12 cellular contexts compared by ENCODE assay signal in the genomic region with DNA sequence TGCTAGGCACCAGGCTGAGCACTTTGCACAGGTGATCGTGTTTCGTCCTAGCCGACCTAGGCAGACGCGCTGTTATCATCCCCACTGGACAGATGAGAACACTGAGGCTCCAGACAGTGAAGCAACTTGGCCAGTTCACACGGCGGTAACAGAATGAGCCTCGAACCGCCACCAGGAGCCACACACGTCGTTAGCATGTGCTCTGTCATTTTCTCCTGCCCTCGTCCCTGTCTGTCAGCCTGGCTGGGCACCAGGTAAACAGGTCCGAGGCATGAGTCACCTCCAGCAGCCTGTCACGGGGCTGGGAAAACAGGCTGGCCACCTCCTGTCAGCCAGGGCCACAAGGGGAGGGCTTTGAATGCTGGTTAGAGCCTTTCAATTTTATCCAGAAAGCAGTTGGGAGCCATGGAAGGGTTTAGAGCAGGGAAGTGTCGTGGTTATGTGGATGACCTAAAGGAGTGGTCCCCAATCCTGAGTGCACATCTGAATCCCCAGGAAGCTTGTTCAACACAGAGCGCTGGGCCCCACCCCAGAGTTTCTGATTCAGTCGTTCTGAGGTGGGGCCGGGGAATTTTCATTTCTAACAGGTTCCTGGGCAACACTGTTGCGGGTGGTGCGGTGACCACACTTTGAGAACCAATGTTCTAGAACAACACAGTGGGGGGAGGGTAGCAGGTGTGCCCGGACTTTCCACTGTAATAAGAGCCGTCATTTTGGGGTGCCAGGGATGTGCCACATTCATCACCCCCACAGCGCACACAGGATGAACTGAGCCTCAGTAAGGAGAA. TPM values are rescaled to one million over a fixed set of nuclear protein-coding genes. Genes with fewer than 3 reads are reported as not detected.
DNase-seq lines count a peak whose midpoint lies in the region; ATAC-seq, FAIRE-seq and TF ChIP-seq lines count a peak whose summit lies in the region.
"Had no signal": no experiment of that assay in that cellular context is flagged by ENCODE, and none has a peak within 500 bp of the region (broad histone marks: within the 10 kb centered on the region; RNA-seq: fewer than 3 reads in every experiment).

No MANE protein-coding gene starts in this region.

- no peak overlapping the region for H3K4me2 ChIP-seq in K562 (ENCODE audit: insufficient read depth, low read length)
- peak overlapping the region; percentile 11; the same call in 1 of the 2 replicates for H3K4me2 ChIP-seq in HepG2 (ENCODE audit: low read depth, low read length)

- CTCF ChIA-PET in K562 (lab: Yijun Ruan, JAX; ENCODE audit: low intra/inter-chr PET ratio) (no interaction called here), HepG2 (lab: Yijun Ruan, JAX; ENCODE audit: low intra/inter-chr PET ratio, low total read pairs) (interaction anchor here (1.2 kb wide), 1 partner anchor 171 kb away, joined by 4 read pairs; no protein-coding TSS in a partner anchor)

- H2AFZ ChIP-seq in K562 (ENCODE audit: low read depth, low read length) = no peak overlapping the region
- H2AFZ ChIP-seq in HepG2 (ENCODE audit: low read length) = no peak overlapping the region

- H3K36me3 ChIP-seq in K562 (ENCODE audit: control insufficient read depth, insufficient read depth, low read length) = no peaks in the 10 kb centered on the region
- H3K36me3 ChIP-seq in HepG2 (replicated peaks in 1 of 2; ENCODE audit: control insufficient read depth in 1 of 2, insufficient read depth in 2 of 2, low read length in 2 of 2) = no peaks in the 10 kb centered on the region
- no peaks in the 10 kb centered on the region for H3K36me3 ChIP-seq in thoracic aorta

- no peak for TF ChIP-seq CTCF in HFFc6 (IDR thresholded peaks at IDR 0.05)
- no peak for TF ChIP-seq CTCF in K562 (IDR thresholded peaks at IDR 0.05 in 2 of 3, conservative IDR thresholded peaks at IDR 0.05 in 1 of 3; ENCODE audit: insufficient read depth in 2 of 3, low read depth in 1 of 3, low read length in 3 of 3)
- no peak for TF ChIP-seq CTCF in HepG2 (CRISPR knock-in tag; IDR thresholded peaks at IDR 0.05)
- TF ChIP-seq CTCF in thoracic aorta (IDR thresholded peaks at IDR 0.05) = no peak

- TF ChIP-seq EP300 in K562 (IDR thresholded peaks at IDR 0.05; ENCODE audit: low read length) (no peak), HepG2 (IDR thresholded peaks at IDR 0.05; ENCODE audit: low read depth in 2 of 2, low read length in 2 of 2) (peak in 1 of 2 experiments; percentile 28; a peak in 1 of 4 replicates), HepG2 (CRISPR knock-in tag; IDR thresholded peaks at IDR 0.05; ENCODE audit: borderline replicate concordance) (peak; percentile 66; the same call in 1 of the 2 replicates)

- in situ Hi-C loops in K562 (cut with MboI) (no loop called here), HepG2 (cut with HindIII; ENCODE audit: extremely low pct_ligation_motif_present, low pct_unique_long_range_greater_than_20kb) (loop anchor here (5.0 kb wide), 1 partner anchor 36 kb away; no protein-coding TSS in a partner anchor)

- ATAC-seq in K562 (peak; percentile 52), HepG2 (peak; percentile 63), thoracic aorta (ENCODE audit: insufficient number of reproducible peaks, low FRiP score, low read depth) (no peak), GM21737 (IDR thresholded peaks at IDR 0.05; ENCODE audit: unreplicated experiment) (no peak), HG03135 (IDR thresholded peaks at IDR 0.05; ENCODE audit: unreplicated experiment) (no peak)
- ATAC-seq: activated CD8-positive, alpha-beta T cell treated with anti-CD3 and anti-CD28 coated beads for 36 hours had no signal

- H3K9me1 ChIP-seq in K562 (ENCODE audit: control insufficient read depth, insufficient read depth, low read length) = no peaks in the 10 kb centered on the region

- POLR2A ChIA-PET in K562 (lab: Yijun Ruan, JAX) = interaction anchor here (1.2 kb wide), 1 partner anchor 33 kb away, joined by 4 read pairs; no protein-coding TSS in a partner anchor
- POLR2A ChIA-PET in HepG2 (lab: Yijun Ruan, JAX) = interaction anchor here (3.2 kb wide), 1 partner anchor 40 kb away, joined by 29 read pairs; a partner anchor contains a TSS

- H3K4me1 Mint-ChIP-seq in HFFc6 (ENCODE audit: low read depth) = peaks cover 36% of the 10 kb centered on the region
- H3K4me1 Mint-ChIP-seq: immature natural killer cell had no signal

- H3K4me1 ChIP-seq in K562 (replicated peaks in 1 of 2; ENCODE audit: control insufficient read depth in 2 of 2, insufficient read depth in 2 of 2, low read length in 2 of 2) (peaks cover 0 to 16% of the 10 kb centered on the region in 2 experiments; a peak in 2 of 5 replicates), HepG2 (ENCODE audit: insufficient read depth, low read length) (peaks cover 94% of the 10 kb centered on the region), thoracic aorta (ENCODE audit: control insufficient read depth in 1 of 2, low read depth in 2 of 2) (peaks cover 22 to 49% of the 10 kb centered on the region in 2 donors)

- H3K4me3 Mint-ChIP-seq in HFFc6 = no peak overlapping the region; the same call in 1 of the 2 replicates
- H3K4me3 Mint-ChIP-seq: activated CD8-positive, alpha-beta T cell treated with anti-CD3 and anti-CD28 coated beads for 36 hours; immature natural killer cell had no signal

- no peaks in the 10 kb centered on the region for H3K79me2 ChIP-seq in K562 (ENCODE audit: control insufficient read depth, insufficient read depth, low read length)
- H3K79me2 ChIP-seq in HepG2 (ENCODE audit: insufficient read depth, low read length) = no peaks in the 10 kb centered on the region

- DNase-seq in HFFc6 (no peak), K562 (ENCODE audit: extremely low read depth in 1 of 4, low spot score in 3 of 4) (peak in 3 of 4 experiments; percentile 25 to 47 (median 40)), HepG2 (ENCODE audit: low spot score) (peak; percentile 79), thoracic aorta (ENCODE audit: low spot score) (no peak), mesenteric fat pad (ENCODE audit: low spot score) (no peak), NCI-H510A treated with DMSO at 0.1 percent for 48 hours (lab: John Stamatoyannopoulos, UW) (no peak)
- DNase-seq: activated CD8-positive, alpha-beta T cell treated with anti-CD3 and anti-CD28 coated beads for 36 hours; immature natural killer cell; NCI-H1048 had no signal

- TF ChIP-seq RAD21 in K562 (CRISPR knock-in tag; conservative IDR thresholded peaks at IDR 0.05 in 1 of 2, IDR thresholded peaks at IDR 0.05 in 1 of 2) (no peak), HepG2 (CRISPR knock-in tag; IDR thresholded peaks at IDR 0.05) (0 out of 2 replicates have a peak, but pooled peaks have one; percentile 35)

- H3K9ac ChIP-seq in K562 (ENCODE audit: insufficient read depth in 1 of 2, low read depth in 2 of 2, low read length in 2 of 2) (peak overlapping the region in 1 of 2 experiments; percentile 69; a peak in 2 of 4 replicates), HepG2 (ENCODE audit: insufficient read depth, low read depth, low read length) (0 out of 2 replicates have a peak overlapping the region, but pooled peaks have one; percentile 17)

- BruUV-seq in K562 (replicated peaks; lab: Mats Ljungman, UMichigan) (no TSS peak), HepG2 (replicated peaks; lab: Mats Ljungman, UMichigan) (no TSS peak)

- no peak overlapping the region for H3K27ac ChIP-seq in K562 (ENCODE audit: extremely low read depth, low read depth, low read length)
- H3K27ac ChIP-seq in HepG2 (ENCODE audit: extremely low read length, insufficient read depth, low read length) = no peak overlapping the region
- peak overlapping the region; percentile 94 to 99 for H3K27ac ChIP-seq in thoracic aorta

- H3K27ac Mint-ChIP-seq in HFFc6 = peak overlapping the region; percentile 100
- H3K27ac Mint-ChIP-seq: activated CD8-positive, alpha-beta T cell treated with anti-CD3 and anti-CD28 coated beads for 36 hours had no signal

- H3K27me3 ChIP-seq in K562 (ENCODE audit: control insufficient read depth in 2 of 2, insufficient read depth in 2 of 2, low read length in 2 of 2) = peaks cover 0 to 22% of the 10 kb centered on the region in 2 experiments; a peak in 3 of 5 replicates
- H3K27me3 ChIP-seq in HepG2 (ENCODE audit: control insufficient read depth in 1 of 2, insufficient read depth in 2 of 2, low read length in 2 of 2) = peaks cover 0 to 19% of the 10 kb centered on the region in 2 experiments; a peak in 4 of 5 replicates
- no peaks in the 10 kb centered on the region for H3K27me3 ChIP-seq in thoracic aorta (replicated peaks; ENCODE audit: insufficient read depth)

- intact Hi-C loops in K562 (cut with micrococcal nuclease) = no loop called here
- intact Hi-C loops in HepG2 (cut with micrococcal nuclease; ENCODE audit: unreplicated experiment) = no loop called here

- H3K9me3 Mint-ChIP-seq in HFFc6 = no peaks in the 10 kb centered on the region
- H3K9me3 Mint-ChIP-seq: activated CD8-positive, alpha-beta T cell treated with anti-CD3 and anti-CD28 coated beads for 36 hours; immature natural killer cell had no signal

- FAIRE-seq in K562 (lab: Jason Lieb, UNC) (no peak), HepG2 (lab: Jason Lieb, UNC) (no peak)
- FAIRE-seq: colon had no signal

- no peaks in the 10 kb centered on the region for H4K20me1 ChIP-seq in K562 (replicated peaks; ENCODE audit: control insufficient read depth, insufficient read depth, low read length)
- H4K20me1 ChIP-seq in HepG2 (ENCODE audit: insufficient read depth, low read length) = no peaks in the 10 kb centered on the region

- H3K9me3 ChIP-seq in K562 (replicated peaks; ENCODE audit: control insufficient read depth, insufficient read depth, low read depth, low read length) = no peaks in the 10 kb centered on the region
- no peaks in the 10 kb centered on the region for H3K9me3 ChIP-seq in HepG2 (ENCODE audit: low read length)
- H3K9me3 ChIP-seq in thoracic aorta = no peaks in the 10 kb centered on the region

- 25% methylated on average over 22 of the region's 23 CpGs for WGBS in K562 (ENCODE audit: insufficient coverage, low coverage, missing lambda C conversion rate)
- WGBS in HepG2 (ENCODE audit: low lambda C conversion rate) = 31% methylated on average over 12 of the region's 23 CpGs

- peaks cover 3% of the 10 kb centered on the region for H3K27me3 Mint-ChIP-seq in HFFc6 (ENCODE audit: insufficient read depth)
- H3K27me3 Mint-ChIP-seq: activated CD8-positive, alpha-beta T cell treated with anti-CD3 and anti-CD28 coated beads for 36 hours had no signal

- no peaks in the 10 kb centered on the region for H3K36me3 Mint-ChIP-seq in HFFc6 (ENCODE audit: low read depth)
- H3K36me3 Mint-ChIP-seq: immature natural killer cell had no signal

- TF ChIP-seq POLR2A in K562 (conservative IDR thresholded peaks at IDR 0.05) (no peak), HepG2 (IDR thresholded peaks at IDR 0.05; ENCODE audit: insufficient read depth in 1 of 2, low read depth in 2 of 2, low read length in 2 of 2) (no peak)

- H3K4me3 ChIP-seq in K562 = no peak overlapping the region
- no peak overlapping the region for H3K4me3 ChIP-seq in HepG2 (replicated peaks in 1 of 3; ENCODE audit: insufficient read depth in 1 of 3, low read depth in 2 of 3, low read length in 3 of 3)
- no peak overlapping the region for H3K4me3 ChIP-seq in thoracic aorta

RNA-seq across cellular contexts. Expression of a gene that starts 39.5 kb away (rescaled TPM):
- total RNA-seq in HFFc6 (2021; fragmentation: NEBNext Ultra II Directional; extraction: Animal tissue kit (Norgen Biotek cat#: 25700)) = 100 to 1,000 TPM; 213 to 319 (median 307) TPM
- 11.5 and 24.3 TPM in 2 replicates for total RNA-seq in K562 (2011; cell fraction: chromatin; rRNA removed; ENCODE audit: low replicate concordance)
- 32.5 and 33.0 TPM in 2 replicates for total RNA-seq in K562 (2011; cell fraction: nucleolus; rRNA removed)
- 17.9 and 22.4 TPM in 2 replicates for total RNA-seq in K562 (2011; cell fraction: nucleoplasm; rRNA removed)
- total RNA-seq in K562 (2014; rRNA removed) = 12.8 and 18.9 TPM in 2 replicates
- total RNA-seq in K562 (2014; rRNA removed; fragmentation: Illumina TruSeq; extraction: Trizol) = 5.0 and 7.3 TPM in 2 replicates
- 4.4 and 4.8 TPM in 2 replicates for total RNA-seq in K562 (2015; rRNA removed; fragmentation: Illumina TruSeq; extraction: Trizol)
- total RNA-seq in K562 (2021) = 14.2 and 17.1 TPM in 2 replicates
- 12.6 and 13.3 TPM in 2 replicates for polyA plus RNA-seq in K562 (2011; rRNA removed)
- 16.2 and 25.8 TPM in 2 replicates for polyA plus RNA-seq in K562 (2011; cell fraction: cytosol; rRNA removed)
- 26.5 and 30.4 TPM in 2 replicates for polyA plus RNA-seq in K562 (2011; cell fraction: nucleus; rRNA removed)
- 8.3 and 11.4 TPM in 2 replicates for polyA plus RNA-seq in K562 (2012)
- 8.0 and 8.5 TPM in 2 replicates for polyA plus RNA-seq in K562 (2014; fragmentation: Illumina TruSeq; extraction: Trizol)
- 1 to 10 TPM; 2.1 to 3.0 TPM for polyA plus RNA-seq in K562 (2014; fragmentation: Nextera tagmentation; extraction: Ambion mirVana)
- polyA plus RNA-seq in K562 (2014; rRNA removed) = 10.1 and 14.1 TPM in 2 replicates
- 13.6 and 20.8 TPM in 2 replicates for polyA minus RNA-seq in K562 (2011; rRNA and poly(A)+ RNA removed)
- 13.5 and 14.0 TPM in 2 replicates for polyA minus RNA-seq in K562 (2011; cell fraction: cytosol; rRNA and poly(A)+ RNA removed)
- polyA minus RNA-seq in K562 (2011; cell fraction: nucleus; rRNA and poly(A)+ RNA removed) = 23.3 and 31.2 TPM in 2 replicates
- total RNA-seq in HepG2 (2016; rRNA removed; fragmentation: Illumina TruSeq; extraction: Trizol) = 18.0 and 27.1 TPM in 2 replicates
- total RNA-seq in HepG2 (2016; cell fraction: cytosol; rRNA removed; fragmentation: Illumina TruSeq; extraction: Trizol; ENCODE audit: low read depth) = 7.1 and 7.8 TPM in 2 replicates
- 15.8 and 29.9 TPM in 2 replicates for total RNA-seq in HepG2 (2016; cell fraction: insoluble cytoplasmic fraction; rRNA removed; fragmentation: Illumina TruSeq; extraction: Trizol)
- 14.2 and 16.6 TPM in 2 replicates for total RNA-seq in HepG2 (2016; cell fraction: membrane; rRNA removed; fragmentation: Illumina TruSeq; extraction: Trizol)
- total RNA-seq in HepG2 (2016; cell fraction: nucleus; rRNA removed; fragmentation: Illumina TruSeq; extraction: Trizol) = 53.7 and 56.5 TPM in 2 replicates
- 55.5 and 79.2 TPM in 2 replicates for polyA plus RNA-seq in HepG2 (2011; rRNA removed)
- polyA plus RNA-seq in HepG2 (2011; cell fraction: cytosol; rRNA removed) = 59.1 and 69.7 TPM in 2 replicates
- 85.1 and 113 TPM in 2 replicates for polyA plus RNA-seq in HepG2 (2011; cell fraction: nucleus; rRNA removed)
- polyA plus RNA-seq in HepG2 (2012) = 48.1 and 56.6 TPM in 2 replicates
- 4.7 and 6.0 TPM in 2 replicates for polyA plus RNA-seq in HepG2 (2016; cell fraction: cytosol; fragmentation: Illumina TruSeq; extraction: Trizol; ENCODE audit: low read depth)
- polyA plus RNA-seq in HepG2 (2016; cell fraction: insoluble cytoplasmic fraction; fragmentation: Illumina TruSeq; extraction: Trizol; ENCODE audit: low read depth) = 17.2 and 23.0 TPM in 2 replicates
- polyA plus RNA-seq in HepG2 (2016; cell fraction: membrane; fragmentation: Illumina TruSeq; extraction: Trizol; ENCODE audit: low read depth) = 9.3 and 9.4 TPM in 2 replicates
- 63.2 and 85.8 TPM in 2 replicates for polyA plus RNA-seq in HepG2 (2016; cell fraction: nucleus; fragmentation: Illumina TruSeq; extraction: Trizol; ENCODE audit: insufficient read depth, low read depth)
- polyA minus RNA-seq in HepG2 (2011; rRNA and poly(A)+ RNA removed; ENCODE audit: low replicate concordance) = 142 and 198 TPM in 2 replicates
- polyA minus RNA-seq in HepG2 (2011; cell fraction: cytosol; rRNA and poly(A)+ RNA removed) = 72.5 and 80.5 TPM in 2 replicates
- 95.3 and 131 TPM in 2 replicates for polyA minus RNA-seq in HepG2 (2011; cell fraction: nucleus; rRNA and poly(A)+ RNA removed)
- 1,000 to 10,000 TPM in 1 of 2 donors, 100 to 1,000 TPM in 1; 813 to 3,699 TPM for total RNA-seq in thoracic aorta
- total RNA-seq in mesenteric fat pad = 1,666 TPM

Comparison
In these comparisons a context has a peak if more than half of its experiments do, and no peak if none do; other contexts are left out.
1. DNase-seq: peak in K562 (3 of 4) and HepG2 (single experiment); none in HFFc6 (single experiment), thoracic aorta (single experiment), mesenteric fat pad (single experiment) and NCI-H510A treated with DMSO at 0.1 percent for 48 hours (single experiment).
2. ATAC-seq: peak in K562 (single experiment) and HepG2 (single experiment); none in thoracic aorta (single experiment), GM21737 (single experiment) and HG03135 (single experiment).
3. H3K27ac ChIP-seq: peak in thoracic aorta (2 of 2); none in K562 (single experiment) and HepG2 (single experiment).